12 cellular contexts compared by ENCODE assay signal in genomic region chr11:69040581-69041260, GRCh38. TPM values are rescaled to one million over a fixed set of nuclear protein-coding genes. Genes with fewer than 3 reads are reported as not detected.
A peak's percentile ranks its signal among the peaks of the same experiment; 100 is the strongest.
DNase-seq lines count a peak whose midpoint lies in the region; TF ChIP-seq lines count a peak whose summit lies in the region.
"Had no signal": no experiment of that assay in that cellular context is flagged by ENCODE, and none has a peak within 500 bp of the region (broad histone marks: within the 10 kb centered on the region; RNA-seq: fewer than 3 reads in every experiment).

No MANE protein-coding gene starts in this region.

- TF ChIP-seq CTCF in cardiac muscle cell (IDR thresholded peaks at IDR 0.05; ENCODE audit: low read depth, low read length) (no peak), right atrium auricular region (IDR thresholded peaks at IDR 0.05) (no peak), foreskin fibroblast (IDR thresholded peaks at IDR 0.05; ENCODE audit: low read depth, low read length) (peak; percentile 2), thyroid gland (IDR thresholded peaks at IDR 0.05) (no peak), BE2C (IDR thresholded peaks at IDR 0.05; ENCODE audit: low read depth, low read length) (no peak), tibial nerve (IDR thresholded peaks at IDR 0.05) (no peak)

- TF ChIP-seq POLR2A in thyroid gland (IDR thresholded peaks at IDR 0.05) (no peak), tibial nerve (IDR thresholded peaks at IDR 0.05) (no peak)

- H3K4me1 ChIP-seq in cardiac muscle cell (ENCODE audit: low read depth) (peaks cover 55% of the 10 kb centered on the region), right atrium auricular region (peaks cover 0 to 2% of the 10 kb centered on the region in 2 donors), thyroid gland (peaks cover 3 to 23% of the 10 kb centered on the region in 2 donors), BE2C (peaks cover 9% of the 10 kb centered on the region), tibial nerve (peaks cover 0 to 29% (median 14%) of the 10 kb centered on the region in 4 donors)

- in situ Hi-C loops in SK-MEL-5 (cut with HindIII; ENCODE audit: low pct_unique_long_range_greater_than_20kb, low sequenced_read_pairs): no loop called here

- no peaks in the 10 kb centered on the region for H3K36me3 ChIP-seq in cardiac muscle cell
- H3K36me3 ChIP-seq in right atrium auricular region: no peaks in the 10 kb centered on the region
- no peaks in the 10 kb centered on the region for H3K36me3 ChIP-seq in thyroid gland
- no peaks in the 10 kb centered on the region for H3K36me3 ChIP-seq in BE2C
- H3K36me3 ChIP-seq in tibial nerve: no peaks in the 10 kb centered on the region

- intact Hi-C loops in thyroid gland (cut with DNase I): no loop called here

- H3K27ac ChIP-seq in cardiac muscle cell: peak overlapping the region; percentile 99
- H3K27ac ChIP-seq in right atrium auricular region: no peak overlapping the region
- peak overlapping the region in 2 of 3 donors; percentile 38 to 65 for H3K27ac ChIP-seq in thyroid gland
- H3K27ac ChIP-seq in tibial nerve: peak overlapping the region in 2 of 4 donors; percentile 18

- 69 to 80% methylated on average over 4 of the region's 4 CpGs for WGBS in thyroid gland, 2 donors
- WGBS in tibial nerve, 2 donors: 75 to 78% methylated on average over 4 of the region's 4 CpGs

- H3K4me3 ChIP-seq in cardiac muscle cell (no peak overlapping the region), right atrium auricular region (no peak overlapping the region), foreskin fibroblast (ENCODE audit: low read depth in 1 of 2, low read length in 2 of 2) (no peak overlapping the region), thyroid gland (replicated peaks in 1 of 3) (no peak overlapping the region), BE2C (ENCODE audit: low read depth, low read length) (no peak overlapping the region), tibial nerve (no peak overlapping the region)

- no peak for TF ChIP-seq EP300 in tibial nerve (IDR thresholded peaks at IDR 0.05)

- H3K9me3 ChIP-seq in cardiac muscle cell (ENCODE audit: low read depth): no peaks in the 10 kb centered on the region
- no peaks in the 10 kb centered on the region for H3K9me3 ChIP-seq in right atrium auricular region
- H3K9me3 ChIP-seq in thyroid gland: no peaks in the 10 kb centered on the region
- no peaks in the 10 kb centered on the region for H3K9me3 ChIP-seq in BE2C
- H3K9me3 ChIP-seq in tibial nerve: no peaks in the 10 kb centered on the region

- DNase-seq in cardiac muscle cell (ENCODE audit: low read depth in 1 of 2, low spot score in 1 of 2) (peak in 1 of 2 donors; percentile 74), right atrium auricular region (ENCODE audit: low spot score) (no peak), SK-MEL-5 (ENCODE audit: low read depth, low spot score) (peak; percentile 70), foreskin fibroblast (peak; percentile 85 to 90), thyroid gland (peak; percentile 53 to 66), retina (no peak), BE2C (no peak), tibial nerve (ENCODE audit: low spot score in 2 of 2) (no peak)
- DNase-seq: hypothalamus; naive thymus-derived CD8-positive, alpha-beta T cell; NCI-H1436 treated with DMSO at 0.1 percent for 48 hours; T-cell had no signal

- no peaks in the 10 kb centered on the region for H3K27me3 ChIP-seq in cardiac muscle cell
- H3K27me3 ChIP-seq in right atrium auricular region: no peaks in the 10 kb centered on the region
- no peaks in the 10 kb centered on the region for H3K27me3 ChIP-seq in thyroid gland
- no peaks in the 10 kb centered on the region for H3K27me3 ChIP-seq in BE2C
- no peaks in the 10 kb centered on the region for H3K27me3 ChIP-seq in tibial nerve

RNA-seq across cellular contexts. Expression of gene TPCN2, which starts 8.0 kb away (rescaled TPM):
- 25.5 and 39.4 TPM in 2 replicates for total RNA-seq in cardiac muscle cell
- polyA plus RNA-seq in cardiac muscle cell: 42.2 and 50.1 TPM in 2 replicates
- total RNA-seq in right atrium auricular region: 1 to 10 TPM; 4.2 to 5.3 TPM
- 24.7 and 28.7 TPM in 2 replicates for total RNA-seq in SK-MEL-5 (2014; rRNA removed; shearing (Covaris generic))
- 40.7 and 50.4 TPM in 2 replicates for polyA plus RNA-seq in SK-MEL-5 (2015; cell fraction: cytosol; rRNA removed)
- polyA plus RNA-seq in SK-MEL-5 (2015; cell fraction: nucleus; rRNA removed): 143 and 176 TPM in 2 replicates
- total RNA-seq in thyroid gland: 10 to 100 TPM; 10.5 to 30.4 (median 13.7) TPM
- polyA plus RNA-seq in BE2C (2012; ENCODE audit: insufficient read depth, insufficient read length, low read depth): 17.3 TPM
- 10 to 100 TPM; 27.1 to 36.1 (median 31.3) TPM for total RNA-seq in tibial nerve

RNA-seq across cellular contexts. Expression of gene MRGPRF, which starts 27.7 kb away (rescaled TPM):
- total RNA-seq in cardiac muscle cell (11.2 and 13.8 TPM in 2 replicates), right atrium auricular region (10 to 100 TPM; 10.8 to 17.6 TPM), thyroid gland (1 to 10 TPM; 5.0 to 7.6 (median 6.6) TPM), tibial nerve (10 to 100 TPM; 34.2 to 67.9 (median 46.3) TPM)
- polyA plus RNA-seq in cardiac muscle cell: 9.3 and 9.7 TPM in 2 replicates
- 0.11 and 0.61 TPM in 2 replicates for total RNA-seq in SK-MEL-5 (2014; rRNA removed; shearing (Covaris generic))
- polyA plus RNA-seq in SK-MEL-5 (2015; cell fraction: cytosol; rRNA removed): 0.07 TPM in 1 of 2 replicates, not detected in the other
- 0.20 TPM in 1 of 2 replicates, not detected in the other for polyA plus RNA-seq in SK-MEL-5 (2015; cell fraction: nucleus; rRNA removed)
- not detected for polyA plus RNA-seq in BE2C (2012; ENCODE audit: insufficient read depth, insufficient read length, low read depth)
- total RNA-seq: naive thymus-derived CD8-positive, alpha-beta T cell; T-cell had no signal
- polyA plus RNA-seq: naive thymus-derived CD8-positive, alpha-beta T cell had no signal

RNA-seq across cellular contexts. Expression of gene MRGPRD, which starts 59.9 kb away (rescaled TPM):
- total RNA-seq in cardiac muscle cell: not detected in 2 replicates
- polyA plus RNA-seq in cardiac muscle cell: not detected in 2 replicates
- not detected for total RNA-seq in right atrium auricular region
- not detected in 2 replicates for total RNA-seq in SK-MEL-5 (2014; rRNA removed; shearing (Covaris generic))
- not detected in 2 replicates for polyA plus RNA-seq in SK-MEL-5 (2015; cell fraction: cytosol; rRNA removed)
- not detected in 2 replicates for polyA plus RNA-seq in SK-MEL-5 (2015; cell fraction: nucleus; rRNA removed)
- not detected for total RNA-seq in thyroid gland
- polyA plus RNA-seq in BE2C (2012; ENCODE audit: insufficient read depth, insufficient read length, low read depth): not detected
- total RNA-seq in tibial nerve: not detected
- total RNA-seq: naive thymus-derived CD8-positive, alpha-beta T cell; T-cell had no signal

Comparison
In these comparisons a context has a peak if more than half of its experiments do, and no peak if none do; other contexts are left out.
1. H3K27ac ChIP-seq: peak in cardiac muscle cell (single experiment) and thyroid gland (2 of 3); none in right atrium auricular region (0 of 2).
2. DNase-seq: peak in SK-MEL-5 (single experiment), foreskin fibroblast (2 of 2) and thyroid gland (2 of 2); none in right atrium auricular region (single experiment), retina (single experiment), BE2C (single experiment) and tibial nerve (0 of 2).